Comparison of ENCODE assay signal across 1 cellular context in the genomic region with DNA sequence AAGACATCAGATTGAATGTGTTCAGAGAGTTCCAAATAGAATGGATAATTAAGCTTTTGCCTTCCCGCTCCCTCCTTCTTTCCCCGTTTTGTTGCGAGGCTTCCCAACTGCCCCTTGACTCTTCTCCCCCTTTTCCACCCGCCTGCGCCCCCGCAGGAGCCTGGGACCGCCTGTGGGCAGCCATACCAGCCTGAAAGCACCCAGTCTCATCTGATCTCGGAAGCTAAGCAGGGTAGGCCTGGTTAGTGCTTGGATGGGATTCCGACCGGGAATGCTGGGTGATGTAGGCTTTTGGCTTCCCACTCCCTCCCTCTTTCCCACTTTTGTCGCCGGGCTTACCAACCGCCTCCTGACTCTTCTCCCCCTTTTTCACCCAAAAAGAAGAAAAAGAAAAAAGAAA.
TF ChIP-seq lines count a peak whose summit lies in the region.

No MANE protein-coding gene starts in this region.

TF ChIP-seq in GM23338, 12 proteins besides CTCF, POLR2A, EP300 and RAD21 (continued from another document):
- TF ChIP-seq CREB1 (CRISPR knock-in tag; IDR thresholded peaks at IDR 0.05; ENCODE audit: low read depth) (no peak), JUNB (IDR thresholded peaks at IDR 0.05; ENCODE audit: unreplicated experiment) (no peak), EZH2phosphoT487 (IDR thresholded peaks at IDR 0.05; ENCODE audit: unreplicated experiment) (no peak), ZNF331 (CRISPR knock-in tag; IDR thresholded peaks at IDR 0.05; ENCODE audit: low read depth) (no peak), EZH2 (IDR thresholded peaks at IDR 0.05; ENCODE audit: low read depth, unreplicated experiment) (no peak), NANOG (IDR thresholded peaks at IDR 0.05; ENCODE audit: borderline replicate concordance) (no peak), STAT1 (IDR thresholded peaks at IDR 0.05; ENCODE audit: unreplicated experiment) (no peak)
- TF ChIP-seq, protein P1, sequence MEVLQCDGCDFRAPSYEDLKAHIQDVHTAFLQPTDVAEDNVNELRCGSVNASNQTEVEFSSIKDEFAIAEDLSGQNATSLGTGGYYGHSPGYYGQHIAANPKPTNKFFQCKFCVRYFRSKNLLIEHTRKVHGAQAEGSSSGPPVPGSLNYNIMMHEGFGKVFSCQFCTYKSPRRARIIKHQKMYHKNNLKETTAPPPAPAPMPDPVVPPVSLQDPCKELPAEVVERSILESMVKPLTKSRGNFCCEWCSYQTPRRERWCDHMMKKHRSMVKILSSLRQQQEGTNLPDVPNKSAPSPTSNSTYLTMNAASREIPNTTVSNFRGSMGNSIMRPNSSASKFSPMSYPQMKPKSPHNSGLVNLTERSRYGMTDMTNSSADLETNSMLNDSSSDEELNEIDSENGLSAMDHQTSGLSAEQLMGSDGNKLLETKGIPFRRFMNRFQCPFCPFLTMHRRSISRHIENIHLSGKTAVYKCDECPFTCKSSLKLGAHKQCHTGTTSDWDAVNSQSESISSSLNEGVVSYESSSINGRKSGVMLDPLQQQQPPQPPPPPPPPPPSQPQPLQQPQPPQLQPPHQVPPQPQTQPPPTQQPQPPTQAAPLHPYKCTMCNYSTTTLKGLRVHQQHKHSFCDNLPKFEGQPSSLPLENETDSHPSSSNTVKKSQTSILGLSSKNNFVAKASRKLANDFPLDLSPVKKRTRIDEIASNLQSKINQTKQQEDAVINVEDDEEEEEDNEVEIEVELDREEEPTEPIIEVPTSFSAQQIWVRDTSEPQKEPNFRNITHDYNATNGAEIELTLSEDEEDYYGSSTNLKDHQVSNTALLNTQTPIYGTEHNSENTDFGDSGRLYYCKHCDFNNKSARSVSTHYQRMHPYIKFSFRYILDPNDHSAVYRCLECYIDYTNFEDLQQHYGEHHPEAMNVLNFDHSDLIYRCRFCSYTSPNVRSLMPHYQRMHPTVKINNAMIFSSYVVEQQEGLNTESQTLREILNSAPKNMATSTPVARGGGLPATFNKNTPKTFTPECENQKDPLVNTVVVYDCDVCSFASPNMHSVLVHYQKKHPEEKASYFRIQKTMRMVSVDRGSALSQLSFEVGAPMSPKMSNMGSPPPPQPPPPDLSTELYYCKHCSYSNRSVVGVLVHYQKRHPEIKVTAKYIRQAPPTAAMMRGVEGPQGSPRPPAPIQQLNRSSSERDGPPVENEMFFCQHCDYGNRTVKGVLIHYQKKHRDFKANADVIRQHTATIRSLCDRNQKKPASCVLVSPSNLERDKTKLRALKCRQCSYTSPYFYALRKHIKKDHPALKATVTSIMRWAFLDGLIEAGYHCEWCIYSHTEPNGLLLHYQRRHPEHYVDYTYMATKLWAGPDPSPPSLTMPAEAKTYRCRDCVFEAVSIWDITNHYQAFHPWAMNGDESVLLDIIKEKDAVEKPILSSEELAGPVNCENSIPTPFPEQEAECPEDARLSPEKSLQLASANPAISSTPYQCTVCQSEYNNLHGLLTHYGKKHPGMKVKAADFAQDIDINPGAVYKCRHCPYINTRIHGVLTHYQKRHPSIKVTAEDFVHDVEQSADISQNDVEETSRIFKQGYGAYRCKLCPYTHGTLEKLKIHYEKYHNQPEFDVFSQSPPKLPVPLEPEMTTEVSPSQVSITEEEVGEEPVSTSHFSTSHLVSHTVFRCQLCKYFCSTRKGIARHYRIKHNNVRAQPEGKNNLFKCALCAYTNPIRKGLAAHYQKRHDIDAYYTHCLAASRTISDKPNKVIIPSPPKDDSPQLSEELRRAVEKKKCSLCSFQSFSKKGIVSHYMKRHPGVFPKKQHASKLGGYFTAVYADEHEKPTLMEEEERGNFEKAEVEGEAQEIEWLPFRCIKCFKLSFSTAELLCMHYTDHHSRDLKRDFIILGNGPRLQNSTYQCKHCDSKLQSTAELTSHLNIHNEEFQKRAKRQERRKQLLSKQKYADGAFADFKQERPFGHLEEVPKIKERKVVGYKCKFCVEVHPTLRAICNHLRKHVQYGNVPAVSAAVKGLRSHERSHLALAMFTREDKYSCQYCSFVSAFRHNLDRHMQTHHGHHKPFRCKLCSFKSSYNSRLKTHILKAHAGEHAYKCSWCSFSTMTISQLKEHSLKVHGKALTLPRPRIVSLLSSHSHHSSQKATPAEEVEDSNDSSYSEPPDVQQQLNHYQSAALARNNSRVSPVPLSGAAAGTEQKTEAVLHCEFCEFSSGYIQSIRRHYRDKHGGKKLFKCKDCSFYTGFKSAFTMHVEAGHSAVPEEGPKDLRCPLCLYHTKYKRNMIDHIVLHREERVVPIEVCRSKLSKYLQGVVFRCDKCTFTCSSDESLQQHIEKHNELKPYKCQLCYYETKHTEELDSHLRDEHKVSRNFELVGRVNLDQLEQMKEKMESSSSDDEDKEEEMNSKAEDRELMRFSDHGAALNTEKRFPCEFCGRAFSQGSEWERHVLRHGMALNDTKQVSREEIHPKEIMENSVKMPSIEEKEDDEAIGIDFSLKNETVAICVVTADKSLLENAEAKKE (CRISPR knock-in tag; IDR thresholded peaks at IDR 0.05): no peak
